1 cellular context compared by ENCODE assay signal in genomic region chr4:21470531-21470930, GRCh38.
TF ChIP-seq lines count a peak whose summit lies in the region.

No MANE protein-coding gene starts in this region.

TF ChIP-seq in HepG2, 621 proteins besides CTCF, POLR2A, EP300 and RAD21 (continued from another document):
- TF ChIP-seq, protein P1, sequence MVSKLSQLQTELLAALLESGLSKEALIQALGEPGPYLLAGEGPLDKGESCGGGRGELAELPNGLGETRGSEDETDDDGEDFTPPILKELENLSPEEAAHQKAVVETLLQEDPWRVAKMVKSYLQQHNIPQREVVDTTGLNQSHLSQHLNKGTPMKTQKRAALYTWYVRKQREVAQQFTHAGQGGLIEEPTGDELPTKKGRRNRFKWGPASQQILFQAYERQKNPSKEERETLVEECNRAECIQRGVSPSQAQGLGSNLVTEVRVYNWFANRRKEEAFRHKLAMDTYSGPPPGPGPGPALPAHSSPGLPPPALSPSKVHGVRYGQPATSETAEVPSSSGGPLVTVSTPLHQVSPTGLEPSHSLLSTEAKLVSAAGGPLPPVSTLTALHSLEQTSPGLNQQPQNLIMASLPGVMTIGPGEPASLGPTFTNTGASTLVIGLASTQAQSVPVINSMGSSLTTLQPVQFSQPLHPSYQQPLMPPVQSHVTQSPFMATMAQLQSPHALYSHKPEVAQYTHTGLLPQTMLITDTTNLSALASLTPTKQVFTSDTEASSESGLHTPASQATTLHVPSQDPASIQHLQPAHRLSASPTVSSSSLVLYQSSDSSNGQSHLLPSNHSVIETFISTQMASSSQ (IDR thresholded peaks at IDR 0.05; ENCODE audit: low read depth) = no peak
- TF ChIP-seq, protein P1 (CRISPR knock-in tag; IDR thresholded peaks at IDR 0.05; ENCODE audit: borderline replicate concordance) = no peak
